In genomic region chr1:219669042-219669441, GRCh38 we compare ENCODE assay signal across 10 cellular contexts. TPM values are rescaled to one million over a fixed set of nuclear protein-coding genes. Genes with fewer than 3 reads are reported as not detected.
"Had no signal": no experiment of that assay in that cellular context is flagged by ENCODE, and none has a peak within 500 bp of the region (broad histone marks: within the 10 kb centered on the region; RNA-seq: fewer than 3 reads in every experiment).

No MANE protein-coding gene starts in this region.

- ATAC-seq: GM23338, HepG2 had no signal

- H3K27ac ChIP-seq: HL-60 had no signal

- H2AFZ ChIP-seq: GM23338 had no signal

- DNase-seq: H9, HCEC 1CT, HFFc6 had no signal

- H3K4me3 ChIP-seq: GM23338 had no signal

- H3K4me2 ChIP-seq: GM23338 had no signal

- FAIRE-seq: H1, H54, HepG2 had no signal

RNA-seq across cellular contexts. Expression of gene ZC3H11B, which starts 56.1 kb away (rescaled TPM):
- total RNA-seq: H1, H9, HT1080 had no signal
- polyA plus RNA-seq: GM23338, IgD-negative memory B cell had no signal
